ENCODE assay signal across 2 cellular contexts in genomic region chr10:131065673-131066331, GRCh38.
TF ChIP-seq lines count a peak whose summit lies in the region.

No MANE protein-coding gene starts in this region.

TF ChIP-seq in GM23338, 12 proteins besides CTCF, POLR2A, EP300 and RAD21 (continued from another document):
- TF ChIP-seq ZNF462 (CRISPR knock-in tag; IDR thresholded peaks at IDR 0.05) (no peak), STAT1 (IDR thresholded peaks at IDR 0.05; ENCODE audit: unreplicated experiment) (no peak), NANOG (IDR thresholded peaks at IDR 0.05; ENCODE audit: borderline replicate concordance) (no peak), POLR2AphosphoS5 (IDR thresholded peaks at IDR 0.05; ENCODE audit: low read depth) (no peak), ETS1 (IDR thresholded peaks at IDR 0.05) (no peak), JUNB (IDR thresholded peaks at IDR 0.05; ENCODE audit: unreplicated experiment) (no peak), CREB1 (CRISPR knock-in tag; IDR thresholded peaks at IDR 0.05; ENCODE audit: low read depth) (no peak), REST (IDR thresholded peaks at IDR 0.05; ENCODE audit: unreplicated experiment) (no peak)

TF ChIP-seq in HepG2, 621 proteins besides CTCF, POLR2A, EP300 and RAD21:
- TF ChIP-seq ZBTB4 (CRISPR knock-in tag; IDR thresholded peaks at IDR 0.05; ENCODE audit: borderline replicate concordance) (no peak), ZNF510 (CRISPR knock-in tag; IDR thresholded peaks at IDR 0.05; ENCODE audit: low read depth) (no peak), MAFF (IDR thresholded peaks at IDR 0.05; ENCODE audit: low read depth, low read length) (no peak)
TF ChIP-seq in HepG2: peak in this region for 0.
